In genomic region chr2:32910883-32911598, GRCh38 we compare ENCODE assay signal across 17 cellular contexts. TPM values are rescaled to one million over a fixed set of nuclear protein-coding genes. Genes with fewer than 3 reads are reported as not detected.
A peak's percentile ranks its signal among the peaks of the same experiment; 100 is the strongest.
DNase-seq lines count a peak whose midpoint lies in the region; ATAC-seq, FAIRE-seq and TF ChIP-seq lines count a peak whose summit lies in the region.
"Had no signal": no experiment of that assay in that cellular context is flagged by ENCODE, and none has a peak within 500 bp of the region (broad histone marks: within the 10 kb centered on the region; RNA-seq: fewer than 3 reads in every experiment).

No MANE protein-coding gene starts in this region.

- H2AFZ ChIP-seq in DND-41 (ENCODE audit: low read depth, low read length) (no peak overlapping the region), GM23248 (no peak overlapping the region)
- H2AFZ ChIP-seq: parathyroid adenoma had no signal

- H3K9ac ChIP-seq in DND-41 (ENCODE audit: low read depth, low read length) = no peak overlapping the region
- H3K9ac ChIP-seq in GM23248 = no peak overlapping the region
- H3K9ac ChIP-seq: parathyroid adenoma had no signal

- no peaks in the 10 kb centered on the region for H4K20me1 ChIP-seq in DND-41 (ENCODE audit: insufficient read depth, low read length)
- no peaks in the 10 kb centered on the region for H4K20me1 ChIP-seq in GM23248 (ENCODE audit: insufficient read depth)

- H3K4me2 ChIP-seq in DND-41 (ENCODE audit: insufficient read depth, low read length) = no peak overlapping the region
- no peak overlapping the region for H3K4me2 ChIP-seq in GM23248 (ENCODE audit: unreplicated experiment)

- no peak overlapping the region for H3K4me3 Mint-ChIP-seq in Caco-2 (ENCODE audit: unreplicated experiment)

- H3K27ac ChIP-seq in DND-41 (ENCODE audit: low read length) = no peak overlapping the region
- no peak overlapping the region for H3K27ac ChIP-seq in GM23248
- H3K27ac ChIP-seq: 22Rv1, left lung, parathyroid adenoma, testis had no signal

- ATAC-seq in DND-41 (ENCODE audit: insufficient read depth, low read depth) (peak; percentile 31; the same call in 1 of the 3 replicates), GM19395 (IDR thresholded peaks at IDR 0.05; ENCODE audit: unreplicated experiment) (peak; percentile 96), HG02840 (IDR thresholded peaks at IDR 0.05; ENCODE audit: low FRiP score, unreplicated experiment) (peak; percentile 97), HG03558 (IDR thresholded peaks at IDR 0.05; ENCODE audit: extremely low read depth, unreplicated experiment) (peak; percentile 70)
- ATAC-seq: left lung had no signal

- WGBS in GM23248 (ENCODE audit: low coverage in 1 of 2, low lambda C conversion rate in 2 of 2, missing lambda C conversion rate in 2 of 2), 2 experiments = 85 to 88% methylated on average over 8 of the region's 8 CpGs

- DNase-seq in DND-41 = peak; percentile 7
- no peak for DNase-seq in H54 (ENCODE audit: insufficient read length, low spot score)
- DNase-seq in GM23248 = no peak
- DNase-seq in T-helper 1 cell = no peak
- no peak for DNase-seq in Caco-2
- DNase-seq: activated T-cell treated with anti-CD3 and anti-CD28 coated beads for 4 hours; central memory CD4-positive, alpha-beta T cell; DMS 273 treated with DMSO at 0.1 percent for 48 hours; left lung; MG63; stimulated activated CD4-positive, alpha-beta T cell treated with anti-CD3 and anti-CD28 coated beads, Interleukin-4, amount 100 ng/mL, for 1 hour; testis had no signal

- POLR2A ChIA-PET in Caco-2 (lab: Charles Lee) = no interaction called here

- no peaks in the 10 kb centered on the region for H3K9me3 Mint-ChIP-seq in Caco-2 (ENCODE audit: unreplicated experiment)

- in situ Hi-C loops in GM23248 (cut with MboI) = no loop called here

- BruUV-seq in Caco-2 (replicated peaks; lab: Mats Ljungman, UMichigan) = no TSS peak

- TF ChIP-seq POLR2A in H54 (IDR thresholded peaks at IDR 0.05; ENCODE audit: low read depth, low read length) = no peak

- no peaks in the 10 kb centered on the region for H3K36me3 ChIP-seq in DND-41 (ENCODE audit: insufficient read depth, low read length)
- no peaks in the 10 kb centered on the region for H3K36me3 ChIP-seq in GM23248 (ENCODE audit: low read depth)
- H3K36me3 ChIP-seq in Caco-2 (ENCODE audit: control insufficient read depth, insufficient read depth, low read length) = no peaks in the 10 kb centered on the region
- H3K36me3 ChIP-seq: left lung, MG63 had no signal

- H3K79me2 ChIP-seq in DND-41 (ENCODE audit: insufficient read depth, low read length) (no peaks in the 10 kb centered on the region), GM23248 (ENCODE audit: insufficient read depth) (no peaks in the 10 kb centered on the region)
- H3K79me2 ChIP-seq: parathyroid adenoma had no signal

- H3K9me3 ChIP-seq in DND-41 (ENCODE audit: insufficient read depth, low read length, severe bottlenecking) = no peaks in the 10 kb centered on the region
- H3K9me3 ChIP-seq in GM23248 (ENCODE audit: low read depth) = no peaks in the 10 kb centered on the region
- H3K9me3 ChIP-seq in Caco-2 = no peaks in the 10 kb centered on the region; the same call in 1 of the 2 replicates
- H3K9me3 ChIP-seq: left lung, MG63, testis had no signal

- no peak for FAIRE-seq in H54 (lab: Jason Lieb, UNC)

- TF ChIP-seq CTCF in DND-41 (IDR thresholded peaks at IDR 0.05; ENCODE audit: borderline replicate concordance, extremely low read depth, low read length, poor library complexity, severe bottlenecking) = no peak
- no peak for TF ChIP-seq CTCF in Caco-2 (IDR thresholded peaks at IDR 0.05; ENCODE audit: insufficient read depth in 1 of 2, low read depth in 1 of 2, low read length in 1 of 2, severe bottlenecking in 1 of 2, unreplicated experiment in 1 of 2)

- H3K27ac Mint-ChIP-seq in Caco-2 (ENCODE audit: unreplicated experiment) = no peak overlapping the region

- H3K4me3 ChIP-seq in DND-41 (ENCODE audit: low read depth in 1 of 2, low read length in 2 of 2) = no peak overlapping the region
- H3K4me3 ChIP-seq in GM23248 = no peak overlapping the region
- H3K4me3 ChIP-seq in Caco-2 (ENCODE audit: low read depth, low read length) = no peak overlapping the region
- H3K4me3 ChIP-seq: left lung, MG63, testis had no signal

- no peaks in the 10 kb centered on the region for H3K27me3 ChIP-seq in DND-41 (ENCODE audit: insufficient read depth, low read length, poor library complexity)
- H3K27me3 ChIP-seq in GM23248 (replicated peaks; ENCODE audit: insufficient read depth) = no peaks in the 10 kb centered on the region; the same call in 1 of the 2 replicates
- H3K27me3 ChIP-seq in Caco-2 (replicated peaks; ENCODE audit: control insufficient read depth, insufficient read depth, low read length) = no peaks in the 10 kb centered on the region
- H3K27me3 ChIP-seq: left lung, MG63, testis had no signal

- no peaks in the 10 kb centered on the region for H3K9me2 ChIP-seq in GM23248 (ENCODE audit: insufficient read depth)

- no peaks in the 10 kb centered on the region for H3K36me3 Mint-ChIP-seq in Caco-2 (ENCODE audit: insufficient read depth, unreplicated experiment)

- intact Hi-C loops in Caco-2 (cut with micrococcal nuclease; ENCODE audit: unreplicated experiment) = no loop called here

- H3F3A ChIP-seq in GM23248 (ENCODE audit: insufficient read depth) = no peaks in the 10 kb centered on the region

- CTCF ChIA-PET in Caco-2 (lab: Charles Lee) = no interaction called here

- no peaks in the 10 kb centered on the region for H3K27me3 Mint-ChIP-seq in Caco-2 (ENCODE audit: insufficient read depth, unreplicated experiment)

- H3K4me1 ChIP-seq in DND-41 (ENCODE audit: insufficient read depth, low read length) = no peaks in the 10 kb centered on the region
- H3K4me1 ChIP-seq in GM23248 (ENCODE audit: insufficient read depth) = no peaks in the 10 kb centered on the region
- H3K4me1 ChIP-seq in Caco-2 = no peaks in the 10 kb centered on the region
- H3K4me1 ChIP-seq: left lung, parathyroid adenoma, testis had no signal

- no peaks in the 10 kb centered on the region for H3K4me1 Mint-ChIP-seq in Caco-2 (ENCODE audit: low read depth, unreplicated experiment)

RNA-seq across cellular contexts. Expression of gene LTBP1, which starts 35.7 kb away (rescaled TPM):
- 198 and 211 TPM in 2 replicates for total RNA-seq in GM23248 (2014; rRNA removed; shearing (Covaris generic))
- 154 and 157 TPM in 2 replicates for polyA plus RNA-seq in GM23248 (2016; fragmentation: Nextera tagmentation; extraction: Ambion mirVana)
- total RNA-seq in Caco-2 (2022) = 64.2 and 64.9 TPM in 2 replicates

Comparison
In these comparisons a context has a peak if more than half of its experiments do, and no peak if none do; other contexts are left out.
1. ATAC-seq: peak in every context shown above with its lines; median percentile 97 in HG02840; 96 in GM19395; 70 in HG03558; 31 in DND-41.